Comparison of ENCODE assay signal across 14 cellular contexts in genomic region chr7:105204520-105204919, GRCh38.
DNase-seq lines count a peak whose midpoint lies in the region; ATAC-seq and TF ChIP-seq lines count a peak whose summit lies in the region.
"Had no signal": no experiment of that assay in that cellular context is flagged by ENCODE, and none has a peak within 500 bp of the region (broad histone marks: within the 10 kb centered on the region; RNA-seq: fewer than 3 reads in every experiment).

No MANE protein-coding gene starts in this region.

- peaks cover 29% of the 10 kb centered on the region for H3K36me3 ChIP-seq in CD4-positive, CD25-positive, alpha-beta regulatory T cell (ENCODE audit: control insufficient read depth, insufficient read depth, low read length)
- H3K36me3 ChIP-seq in gastroesophageal sphincter = peaks cover 0 to 11% of the 10 kb centered on the region in 2 donors
- H3K36me3 ChIP-seq in CD8-positive, alpha-beta memory T cell (ENCODE audit: insufficient read depth, low read length) = peaks cover 6% of the 10 kb centered on the region
- no peaks in the 10 kb centered on the region for H3K36me3 ChIP-seq in gastrocnemius medialis

- H3K9me3 ChIP-seq in CD4-positive, CD25-positive, alpha-beta regulatory T cell (ENCODE audit: control insufficient read depth in 2 of 2, low read length in 2 of 2) = no peaks in the 10 kb centered on the region
- H3K9me3 ChIP-seq in gastroesophageal sphincter = no peaks in the 10 kb centered on the region
- no peaks in the 10 kb centered on the region for H3K9me3 ChIP-seq in CD8-positive, alpha-beta memory T cell (ENCODE audit: low read length)
- H3K9me3 ChIP-seq in gastrocnemius medialis = no peaks in the 10 kb centered on the region

- H3K27me3 Mint-ChIP-seq in activated CD4-positive, alpha-beta T cell treated with anti-CD3 and anti-CD28 coated beads for 36 hours = no peaks in the 10 kb centered on the region
- no peaks in the 10 kb centered on the region for H3K27me3 Mint-ChIP-seq in CD4-positive, CD25-positive, alpha-beta regulatory T cell
- H3K27me3 Mint-ChIP-seq in activated T-helper 17 cell treated with anti-CD3 and anti-CD28 coated beads, Interleukin-2, amount 50 U/mL, for 72 hours = no peaks in the 10 kb centered on the region
- H3K27me3 Mint-ChIP-seq in CD8-positive, alpha-beta memory T cell = no peaks in the 10 kb centered on the region
- H3K27me3 Mint-ChIP-seq: B cell; CD4-positive, alpha-beta memory T cell had no signal

- CTCF ChIA-PET in activated CD4-positive, alpha-beta T cell treated with anti-CD3 and anti-CD28 coated beads for 36 hours (lab: Charles Lee) = interaction anchor here (1.1 to 1.3 kb wide), 3 partner anchors 10 to 327 kb away, joined by 3 to 5 read pairs (median 4); partner anchors contain the start of gene RINT1
- CTCF ChIA-PET in CD8-positive, alpha-beta memory T cell (lab: Charles Lee) = no interaction called here

- peaks cover 62% of the 10 kb centered on the region for H3K4me1 Mint-ChIP-seq in activated CD4-positive, alpha-beta T cell treated with anti-CD3 and anti-CD28 coated beads for 36 hours
- peaks cover 19 to 65% (median 48%) of the 10 kb centered on the region in 4 donors for H3K4me1 Mint-ChIP-seq in CD4-positive, CD25-positive, alpha-beta regulatory T cell
- H3K4me1 Mint-ChIP-seq in activated T-helper 17 cell treated with anti-CD3 and anti-CD28 coated beads, Interleukin-2, amount 50 U/mL, for 72 hours = peaks cover 25% of the 10 kb centered on the region
- H3K4me1 Mint-ChIP-seq in CD8-positive, alpha-beta memory T cell = peaks cover 35 to 65% (median 47%) of the 10 kb centered on the region in 3 donors

- no peak overlapping the region for H3K4me3 ChIP-seq in CD4-positive, CD25-positive, alpha-beta regulatory T cell (ENCODE audit: low read depth, low read length)
- H3K4me3 ChIP-seq in gastroesophageal sphincter (no peak overlapping the region), gastrocnemius medialis (no peak overlapping the region)
- H3K4me3 ChIP-seq in CD8-positive, alpha-beta memory T cell (ENCODE audit: low read length) = no peak overlapping the region

- no peaks in the 10 kb centered on the region for H3K27me3 ChIP-seq in CD4-positive, CD25-positive, alpha-beta regulatory T cell (ENCODE audit: control insufficient read depth, insufficient read depth, low read length)
- H3K27me3 ChIP-seq in gastroesophageal sphincter = no peaks in the 10 kb centered on the region
- H3K27me3 ChIP-seq in CD8-positive, alpha-beta memory T cell (ENCODE audit: insufficient read depth, low read length, poor library complexity, severe bottlenecking) = no peaks in the 10 kb centered on the region
- H3K27me3 ChIP-seq in gastrocnemius medialis = no peaks in the 10 kb centered on the region

- DNase-seq in activated CD4-positive, alpha-beta T cell treated with anti-CD3 and anti-CD28 coated beads for 36 hours = no peak
- DNase-seq in activated CD4-positive, alpha-beta T cell treated with anti-CD3 and anti-CD28 coated beads for 4 hours = no peak
- no peak for DNase-seq in CD4-positive, CD25-positive, alpha-beta regulatory T cell
- DNase-seq in myocyte (ENCODE audit: low read depth) (peak; percentile 93), gastrocnemius medialis (no peak)
- no peak for DNase-seq in CD8-positive, alpha-beta memory T cell
- DNase-seq: ACHN; C1 segment of cervical spinal cord; CD4-positive, alpha-beta memory T cell; COR-L47 had no signal

- H3K4me1 ChIP-seq in CD4-positive, CD25-positive, alpha-beta regulatory T cell (ENCODE audit: control insufficient read depth, insufficient read depth, low read length, poor library complexity, severe bottlenecking) = peaks cover 26% of the 10 kb centered on the region
- H3K4me1 ChIP-seq in gastroesophageal sphincter (peaks cover 0 to 13% (median 0%) of the 10 kb centered on the region in 3 donors), gastrocnemius medialis (peaks cover 0 to 5% of the 10 kb centered on the region in 2 donors)
- peaks cover 16% of the 10 kb centered on the region for H3K4me1 ChIP-seq in CD8-positive, alpha-beta memory T cell (ENCODE audit: insufficient read depth, low read length)

- TF ChIP-seq CTCF in gastroesophageal sphincter (IDR thresholded peaks at IDR 0.05) (no peak), gastrocnemius medialis (IDR thresholded peaks at IDR 0.05 in 4 of 5, conservative IDR thresholded peaks at IDR 0.05 in 1 of 5) (no peak)

- H3K9me3 Mint-ChIP-seq in activated CD4-positive, alpha-beta T cell treated with anti-CD3 and anti-CD28 coated beads for 36 hours (ENCODE audit: low read depth) = peaks cover 2% of the 10 kb centered on the region
- no peaks in the 10 kb centered on the region for H3K9me3 Mint-ChIP-seq in CD4-positive, CD25-positive, alpha-beta regulatory T cell
- H3K9me3 Mint-ChIP-seq in activated T-helper 17 cell treated with anti-CD3 and anti-CD28 coated beads, Interleukin-2, amount 50 U/mL, for 72 hours = no peaks in the 10 kb centered on the region
- H3K9me3 Mint-ChIP-seq in CD8-positive, alpha-beta memory T cell = no peaks in the 10 kb centered on the region
- H3K9me3 Mint-ChIP-seq: CD4-positive, alpha-beta memory T cell had no signal

- no peak overlapping the region for H3K4me3 Mint-ChIP-seq in activated CD4-positive, alpha-beta T cell treated with anti-CD3 and anti-CD28 coated beads for 36 hours
- H3K4me3 Mint-ChIP-seq in CD4-positive, CD25-positive, alpha-beta regulatory T cell = peak overlapping the region in 1 of 4 donors; percentile 39
- H3K4me3 Mint-ChIP-seq in activated T-helper 17 cell treated with anti-CD3 and anti-CD28 coated beads, Interleukin-2, amount 50 U/mL, for 72 hours = peak overlapping the region; percentile 71
- no peak overlapping the region for H3K4me3 Mint-ChIP-seq in CD8-positive, alpha-beta memory T cell
- H3K4me3 Mint-ChIP-seq: B cell had no signal

- ATAC-seq in activated CD4-positive, alpha-beta T cell treated with anti-CD3 and anti-CD28 coated beads for 36 hours = no peak
- ATAC-seq in CD4-positive, CD25-positive, alpha-beta regulatory T cell (ENCODE audit: low read depth in 2 of 2) = no peak
- ATAC-seq in activated T-helper 17 cell treated with anti-CD3 and anti-CD28 coated beads, Interleukin-2, amount 50 U/mL, for 72 hours (replicated peaks) = no peak
- no peak for ATAC-seq in gastroesophageal sphincter
- no peak for ATAC-seq in gastrocnemius medialis
- ATAC-seq: HCT116 had no signal

- POLR2A ChIA-PET in activated CD4-positive, alpha-beta T cell treated with anti-CD3 and anti-CD28 coated beads for 36 hours (lab: Charles Lee) = interaction anchor here (0.6 kb wide), 1 partner anchor 47 kb away, joined by 3 read pairs; no protein-coding TSS in a partner anchor
- POLR2A ChIA-PET in CD8-positive, alpha-beta memory T cell (lab: Charles Lee) = no interaction called here

- H3K36me3 Mint-ChIP-seq in activated CD4-positive, alpha-beta T cell treated with anti-CD3 and anti-CD28 coated beads for 36 hours (ENCODE audit: low read depth) = peaks cover 31% of the 10 kb centered on the region
- peaks cover 39% of the 10 kb centered on the region for H3K36me3 Mint-ChIP-seq in CD4-positive, CD25-positive, alpha-beta regulatory T cell
- peaks cover 35% of the 10 kb centered on the region for H3K36me3 Mint-ChIP-seq in activated T-helper 17 cell treated with anti-CD3 and anti-CD28 coated beads, Interleukin-2, amount 50 U/mL, for 72 hours (ENCODE audit: low read depth)
- H3K36me3 Mint-ChIP-seq in CD8-positive, alpha-beta memory T cell = peaks cover 5 to 40% (median 14%) of the 10 kb centered on the region in 3 donors

- no peak overlapping the region for H3K27ac ChIP-seq in CD4-positive, CD25-positive, alpha-beta regulatory T cell (ENCODE audit: insufficient read depth, low read length, poor library complexity, severe bottlenecking)
- H3K27ac ChIP-seq in gastroesophageal sphincter = no peak overlapping the region
- no peak overlapping the region for H3K27ac ChIP-seq in CD8-positive, alpha-beta memory T cell (ENCODE audit: low read depth, low read length)
- H3K27ac ChIP-seq in gastrocnemius medialis = no peak overlapping the region

- 93% methylated on average over 3 of the region's 9 CpGs; no CpG with 5 or more reads in 1 of the 2 donors for WGBS in gastroesophageal sphincter (ENCODE audit: low coverage in 1 of 2), 2 donors

- intact Hi-C loops in activated CD4-positive, alpha-beta T cell treated with anti-CD3 and anti-CD28 coated beads for 36 hours (cut with DNase I, micrococcal nuclease) = no loop called here
- intact Hi-C loops in gastrocnemius medialis (cut with DNase I; ENCODE audit: low total_unique reads) = no loop called here

- in situ Hi-C loops in gastrocnemius medialis (cut with MboI; ENCODE audit: low sequenced_read_pairs in 4 of 4) = no loop called here

- TF ChIP-seq POLR2A in gastroesophageal sphincter (IDR thresholded peaks at IDR 0.05) = no peak
- no peak for TF ChIP-seq POLR2A in gastrocnemius medialis (IDR thresholded peaks at IDR 0.05)

- peak overlapping the region; percentile 89 for H3K27ac Mint-ChIP-seq in activated CD4-positive, alpha-beta T cell treated with anti-CD3 and anti-CD28 coated beads for 36 hours
- H3K27ac Mint-ChIP-seq in CD4-positive, CD25-positive, alpha-beta regulatory T cell = peak overlapping the region in 2 of 3 donors; percentile 79 to 87
- H3K27ac Mint-ChIP-seq in activated T-helper 17 cell treated with anti-CD3 and anti-CD28 coated beads, Interleukin-2, amount 50 U/mL, for 72 hours = peak overlapping the region; percentile 93
- peak overlapping the region in 2 of 8 donors; percentile 6 to 37 for H3K27ac Mint-ChIP-seq in CD8-positive, alpha-beta memory T cell
- H3K27ac Mint-ChIP-seq: B cell had no signal

- TF ChIP-seq EP300 in gastroesophageal sphincter (IDR thresholded peaks at IDR 0.05) = no peak
